ENCODE assay signal across 28 cellular contexts in genomic region chr4:47713156-47713834, GRCh38.
"Had no signal": no experiment of that assay in that cellular context is flagged by ENCODE, and none has a peak within 500 bp of the region (broad histone marks: within the 10 kb centered on the region; RNA-seq: fewer than 3 reads in every experiment).

No MANE protein-coding gene starts in this region.

- H3K4me1 ChIP-seq: ascending aorta, SJSA1 had no signal

- H3K27me3 ChIP-seq: ascending aorta, body of pancreas, MG63, SJSA1 had no signal

- H3K9me3 ChIP-seq: ascending aorta, body of pancreas, MG63, SJSA1 had no signal

- FAIRE-seq: bronchial epithelial cell, TTC549 had no signal

- H3K36me3 ChIP-seq: ascending aorta, MG63, SJSA1 had no signal

- H3K27ac ChIP-seq: ascending aorta, body of pancreas, SJSA1 had no signal

- ATAC-seq: activated CD8-positive, alpha-beta memory T cell treated with anti-CD3 and anti-CD28 coated beads, Interleukin-2, amount 10 ng/mL, durations not matched to agents 7 days and 5 days; body of pancreas; T-cell had no signal

- H3K9me3 Mint-ChIP-seq: activated B cell treated with CpG ODN at 0.5 μM for 24 hours; activated CD4-positive, alpha-beta T cell treated with anti-CD3 and anti-CD28 coated beads, Interleukin-2, amount 10 ng/mL, durations not matched to agents 24 days and 14 days; activated naive CD4-positive, alpha-beta T cell treated with anti-CD3 and anti-CD28 coated beads, Interleukin-2, amount 50 U/mL, for 24 hours; activated T-cell treated with anti-CD3 and anti-CD28 coated beads, Interleukin-2, amount 50 U/mL, for 24 hours; activated T-helper 1 cell treated with anti-CD3 and anti-CD28 coated beads, Interleukin-12 subunit alpha, Interleukin-12 subunit beta, Interleukin-2, Interleukin-4 antibody, amounts not matched to agents 30 ng/mL and 10 ng/mL and 1 ng/mL, durations not matched to agents 14 hours and 24 hours and 36 hours; T-cell had no signal

- DNase-seq: activated B cell treated with CpG ODN at 0.5 μM for 24 hours; activated CD4-positive, alpha-beta T cell treated with anti-CD3 and anti-CD28 coated beads for 1 hour; activated CD4-positive, alpha-beta T cell treated with anti-CD3 and anti-CD28 coated beads, Interleukin-2, amount 10 ng/mL, durations not matched to agents 24 days and 14 days; activated CD4-positive, alpha-beta T cell treated with anti-CD3 and anti-CD28 coated beads, Interleukin-2, amount 50 U/mL, for 48 hours; activated CD8-positive, alpha-beta memory T cell treated with anti-CD3 and anti-CD28 coated beads, Interleukin-2, amount 10 ng/mL, durations not matched to agents 7 days and 5 days; activated effector memory CD4-positive, alpha-beta T cell treated with Interleukin-2 at 50 U/mL for 16 hours; activated naive CD4-positive, alpha-beta T cell; activated T-cell treated with anti-CD3 and anti-CD28 coated beads, Interleukin-2, amount 50 U/mL, for 24 hours; body of pancreas; NCI-H1092 treated with DMSO at 0.1 percent for 48 hours; NCI-H1417 treated with DMSO at 0.1 percent for 48 hours; NCI-H1694; NCI-H2029; NCI-H2107; NCI-H2171 treated with DMSO at 0.1 percent for 48 hours; NCI-H226; NCI-H526 treated with DMSO at 0.1 percent for 48 hours; NCI-H82; T-cell; T-helper 2 cell; T1000 had no signal

- H3K4me3 Mint-ChIP-seq: activated B cell treated with CpG ODN at 0.5 μM for 24 hours; activated CD4-positive, alpha-beta T cell treated with anti-CD3 and anti-CD28 coated beads, Interleukin-2, amount 10 ng/mL, durations not matched to agents 24 days and 14 days; activated CD8-positive, alpha-beta memory T cell treated with anti-CD3 and anti-CD28 coated beads, Interleukin-2, amount 10 ng/mL, durations not matched to agents 7 days and 5 days; activated naive CD4-positive, alpha-beta T cell treated with anti-CD3 and anti-CD28 coated beads, Interleukin-2, amount 50 U/mL, for 24 hours; activated T-cell treated with anti-CD3 and anti-CD28 coated beads, Interleukin-2, amount 50 U/mL, for 24 hours; activated T-helper 1 cell treated with anti-CD3 and anti-CD28 coated beads, Interleukin-12 subunit alpha, Interleukin-12 subunit beta, Interleukin-2, Interleukin-4 antibody, amounts not matched to agents 30 ng/mL and 10 ng/mL and 1 ng/mL, durations not matched to agents 14 hours and 24 hours and 36 hours; T-cell had no signal

- H3K27ac Mint-ChIP-seq: activated B cell treated with CpG ODN at 0.5 μM for 24 hours; activated CD4-positive, alpha-beta T cell treated with anti-CD3 and anti-CD28 coated beads, Interleukin-2, amount 10 ng/mL, durations not matched to agents 24 days and 14 days; activated CD8-positive, alpha-beta memory T cell treated with anti-CD3 and anti-CD28 coated beads, Interleukin-2, amount 10 ng/mL, durations not matched to agents 7 days and 5 days; activated naive CD4-positive, alpha-beta T cell treated with anti-CD3 and anti-CD28 coated beads, Interleukin-2, amount 50 U/mL, for 24 hours; activated T-cell treated with anti-CD3 and anti-CD28 coated beads, Interleukin-2, amount 50 U/mL, for 24 hours; activated T-helper 1 cell treated with anti-CD3 and anti-CD28 coated beads, Interleukin-12 subunit alpha, Interleukin-12 subunit beta, Interleukin-2, Interleukin-4 antibody, amounts not matched to agents 30 ng/mL and 10 ng/mL and 1 ng/mL, durations not matched to agents 14 hours and 24 hours and 36 hours; T-cell had no signal

- H3K4me3 ChIP-seq: ascending aorta, body of pancreas, MG63, SJSA1 had no signal

- H3K4me1 Mint-ChIP-seq: activated B cell treated with CpG ODN at 0.5 μM for 24 hours; activated CD4-positive, alpha-beta T cell treated with anti-CD3 and anti-CD28 coated beads, Interleukin-2, amount 10 ng/mL, durations not matched to agents 24 days and 14 days; activated CD8-positive, alpha-beta memory T cell treated with anti-CD3 and anti-CD28 coated beads, Interleukin-2, amount 10 ng/mL, durations not matched to agents 7 days and 5 days; activated naive CD4-positive, alpha-beta T cell treated with anti-CD3 and anti-CD28 coated beads, Interleukin-2, amount 50 U/mL, for 24 hours; T-cell had no signal

- H3K36me3 Mint-ChIP-seq: activated CD8-positive, alpha-beta memory T cell treated with anti-CD3 and anti-CD28 coated beads, Interleukin-2, amount 10 ng/mL, durations not matched to agents 7 days and 5 days; activated naive CD4-positive, alpha-beta T cell treated with anti-CD3 and anti-CD28 coated beads, Interleukin-2, amount 50 U/mL, for 24 hours; T-cell had no signal
